In genomic region chr1:226871636-226872327, GRCh38 we compare ENCODE assay signal across 8 cellular contexts. TPM values are rescaled to one million over a fixed set of nuclear protein-coding genes. Genes with fewer than 3 reads are reported as not detected.
DNase-seq lines count a peak whose midpoint lies in the region; ATAC-seq and TF ChIP-seq lines count a peak whose summit lies in the region.

No MANE protein-coding gene starts in this region.

- H3K27ac Mint-ChIP-seq in activated naive CD4-positive, alpha-beta T cell treated with anti-CD3 and anti-CD28 coated beads, Interleukin-2, amount 10 ng/mL, durations not matched to agents 7 days and 5 days = no peak overlapping the region
- H3K27ac Mint-ChIP-seq in brain (peak overlapping the region in 3 of 5 experiments; percentile 66 to 78 (median 76)), type B pancreatic cell (no peak overlapping the region)

- no peak overlapping the region for H3K4ac ChIP-seq in mesendoderm (ENCODE audit: low read depth, low read length)

- CTCF ChIA-PET in activated naive CD4-positive, alpha-beta T cell treated with anti-CD3 and anti-CD28 coated beads, Interleukin-2, amount 10 ng/mL, durations not matched to agents 7 days and 5 days (lab: Charles Lee) = no interaction called here

- no peak overlapping the region for H4K5ac ChIP-seq in mesendoderm (ENCODE audit: low read length)

- H3K4me2 ChIP-seq in mesendoderm (ENCODE audit: low read length) = peak overlapping the region; percentile 94

- DNase-seq in activated naive CD4-positive, alpha-beta T cell treated with anti-CD3 and anti-CD28 coated beads, Interleukin-2, amount 10 ng/mL, durations not matched to agents 7 days and 5 days = no peak
- DNase-seq in activated naive CD4-positive, alpha-beta T cell treated with Interleukin-2 at 50 U/mL for 16 hours = no peak
- DNase-seq in mesendoderm (no peak), type B pancreatic cell (ENCODE audit: extremely low spot score, unreplicated experiment) (no peak), OCI-M2 (lab: John Stamatoyannopoulos, UW; ENCODE audit: unreplicated experiment) (no peak)

- no peak overlapping the region for H2BK15ac ChIP-seq in mesendoderm (replicated peaks; ENCODE audit: low read depth)

- H4K8ac ChIP-seq in mesendoderm (ENCODE audit: low read depth, low read length) = no peak overlapping the region

- H3K9ac ChIP-seq in mesendoderm (ENCODE audit: low read length) = peak overlapping the region; percentile 71

- H3K4me3 ChIP-seq in mesendoderm (ENCODE audit: low read length) = no peak overlapping the region

- no peak overlapping the region for H2BK5ac ChIP-seq in mesendoderm (ENCODE audit: low read length)

- H3K27me3 ChIP-seq in mesendoderm (ENCODE audit: insufficient read depth, low read length, poor library complexity) = no peaks in the 10 kb centered on the region

- no peak overlapping the region for H3K23ac ChIP-seq in mesendoderm (ENCODE audit: low read length)

- H3K4me1 ChIP-seq in mesendoderm (ENCODE audit: control insufficient read depth, low read depth, low read length) = peaks cover 14% of the 10 kb centered on the region

- H3K56ac ChIP-seq in mesendoderm (ENCODE audit: low read length) = peak overlapping the region; percentile 84

- no peak overlapping the region for H2AK5ac ChIP-seq in mesendoderm (ENCODE audit: low read length)

- ATAC-seq in esophagus mucosa (no peak), GM21576 (IDR thresholded peaks at IDR 0.05; ENCODE audit: unreplicated experiment) (no peak)

- no CpG with 5 or more reads among the region's 14 CpGs for WGBS in mesendoderm (ENCODE audit: extremely low coverage, insufficient coverage, low lambda C conversion rate)

- no peaks in the 10 kb centered on the region for H3K36me3 Mint-ChIP-seq in activated naive CD4-positive, alpha-beta T cell treated with anti-CD3 and anti-CD28 coated beads, Interleukin-2, amount 10 ng/mL, durations not matched to agents 7 days and 5 days
- H3K36me3 Mint-ChIP-seq in brain (peaks cover 8% of the 10 kb centered on the region), type B pancreatic cell (peaks cover 4% of the 10 kb centered on the region)

- no peak overlapping the region for H2BK120ac ChIP-seq in mesendoderm (ENCODE audit: low read depth, low read length)

- H3K36me3 ChIP-seq in mesendoderm (ENCODE audit: control insufficient read depth, insufficient read depth, low read length) = no peaks in the 10 kb centered on the region

- peak overlapping the region; percentile 68 for H3K4me3 Mint-ChIP-seq in activated naive CD4-positive, alpha-beta T cell treated with anti-CD3 and anti-CD28 coated beads, Interleukin-2, amount 10 ng/mL, durations not matched to agents 7 days and 5 days
- H3K4me3 Mint-ChIP-seq in brain = peak overlapping the region; percentile 85 to 94 (median 88)
- H3K4me3 Mint-ChIP-seq in type B pancreatic cell = peak overlapping the region; percentile 91

- H3K79me2 ChIP-seq in mesendoderm (ENCODE audit: control insufficient read depth, insufficient read depth, low read length) = no peaks in the 10 kb centered on the region

- H3K18ac ChIP-seq in mesendoderm (ENCODE audit: low read length) = no peak overlapping the region

- peaks cover 14% of the 10 kb centered on the region for H3K4me1 Mint-ChIP-seq in activated naive CD4-positive, alpha-beta T cell treated with anti-CD3 and anti-CD28 coated beads, Interleukin-2, amount 10 ng/mL, durations not matched to agents 7 days and 5 days
- peaks cover 44% of the 10 kb centered on the region for H3K4me1 Mint-ChIP-seq in brain
- H3K4me1 Mint-ChIP-seq in type B pancreatic cell (ENCODE audit: unreplicated experiment) = peaks cover 29% of the 10 kb centered on the region

- H3K79me1 ChIP-seq in mesendoderm (ENCODE audit: low read length) = peaks cover 5% of the 10 kb centered on the region

- H3K9me3 Mint-ChIP-seq in activated naive CD4-positive, alpha-beta T cell treated with anti-CD3 and anti-CD28 coated beads, Interleukin-2, amount 10 ng/mL, durations not matched to agents 7 days and 5 days = no peaks in the 10 kb centered on the region
- H3K9me3 Mint-ChIP-seq in brain (peaks cover 0 to 5% (median 0%) of the 10 kb centered on the region in 5 experiments), type B pancreatic cell (peaks cover 5% of the 10 kb centered on the region)

- H3K27ac ChIP-seq in mesendoderm (ENCODE audit: low read depth, low read length) = no peak overlapping the region

- H3K27me3 Mint-ChIP-seq in activated naive CD4-positive, alpha-beta T cell treated with anti-CD3 and anti-CD28 coated beads, Interleukin-2, amount 10 ng/mL, durations not matched to agents 7 days and 5 days = peaks cover 51% of the 10 kb centered on the region
- peaks cover 36% of the 10 kb centered on the region for H3K27me3 Mint-ChIP-seq in brain
- peaks cover 14% of the 10 kb centered on the region for H3K27me3 Mint-ChIP-seq in type B pancreatic cell

- TF ChIP-seq CTCF in brain (conservative IDR thresholded peaks at IDR 0.05) (no peak), type B pancreatic cell (conservative IDR thresholded peaks at IDR 0.05) (no peak)

RNA-seq across cellular contexts. Expression of gene PSEN2, which starts 1.4 kb away (rescaled TPM):
- polyA plus RNA-seq in brain (ENCODE audit: insufficient read depth, low read depth, low replicate concordance) = 12.1 TPM
- polyA plus RNA-seq in mesendoderm (2013, experiment 1 of 2) = 12.9 TPM
- 13.6 TPM for polyA plus RNA-seq in mesendoderm (2013, experiment 2 of 2)
- total RNA-seq in type B pancreatic cell (ENCODE audit: low replicate concordance) (10.5 and 22.6 TPM in 2 replicates), esophagus mucosa (6.9 TPM)

Comparison
In these comparisons a context has a peak if more than half of its experiments do, and no peak if none do; other contexts are left out.
1. H3K27ac Mint-ChIP-seq: peak in brain (3 of 5); none in activated naive CD4-positive, alpha-beta T cell treated with anti-CD3 and anti-CD28 coated beads, Interleukin-2, amount 10 ng/mL, durations not matched to agents 7 days and 5 days (single experiment) and type B pancreatic cell (single experiment).
2. Peak in every context shown above with its lines, with median percentiles within 50 percentile points of each other: H3K4me3 Mint-ChIP-seq.